Comparison of ENCODE assay signal across 1 cellular context in the genomic region with DNA sequence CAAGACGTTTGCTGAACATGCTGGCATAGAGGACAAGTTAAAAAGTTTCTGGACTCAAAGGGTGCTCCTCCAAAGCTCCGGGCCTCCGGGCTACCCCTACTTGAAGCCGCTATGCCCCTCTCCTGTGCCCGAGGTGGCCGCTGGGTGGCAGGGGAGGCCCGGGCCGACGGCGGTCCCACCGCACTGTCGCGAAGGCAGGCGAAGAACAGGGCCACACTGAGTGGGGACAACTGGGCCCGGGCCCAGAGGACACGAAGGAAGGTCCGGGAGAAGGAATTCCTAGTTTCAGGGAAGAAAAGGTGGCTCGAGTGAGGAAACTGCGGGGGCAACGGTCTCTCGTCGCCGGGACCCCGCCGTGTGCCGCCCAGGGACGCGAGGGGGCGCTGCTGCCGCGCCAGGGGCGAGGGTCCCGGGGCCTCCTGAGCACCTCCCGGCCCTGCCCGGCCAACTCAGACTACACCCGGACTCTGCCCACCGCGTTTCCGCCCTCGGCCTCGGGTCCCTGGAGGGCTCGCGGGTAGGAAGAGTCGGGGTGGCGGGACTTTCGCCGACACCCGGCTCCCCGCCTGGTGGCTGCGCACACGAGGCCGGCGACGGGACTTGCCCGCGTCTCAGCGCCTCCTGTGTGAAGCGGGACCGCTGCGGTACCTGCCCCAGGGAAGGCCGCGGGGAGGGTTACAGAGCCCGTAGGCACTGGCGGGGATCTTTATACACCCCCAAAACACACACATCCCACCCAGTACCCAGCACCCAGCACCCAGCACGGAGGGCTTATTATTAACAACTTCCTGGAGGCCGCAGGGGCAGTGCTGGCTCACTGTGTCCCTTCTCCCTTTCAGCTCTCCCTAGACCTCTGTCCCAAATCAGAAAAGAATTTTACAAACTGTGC.
TF ChIP-seq lines count a peak whose summit lies in the region.

No MANE protein-coding gene starts in this region.

TF ChIP-seq in HepG2, 621 proteins besides CTCF, POLR2A, EP300 and RAD21 (continued from another document and continues in another):
- TF ChIP-seq, protein P1, sequence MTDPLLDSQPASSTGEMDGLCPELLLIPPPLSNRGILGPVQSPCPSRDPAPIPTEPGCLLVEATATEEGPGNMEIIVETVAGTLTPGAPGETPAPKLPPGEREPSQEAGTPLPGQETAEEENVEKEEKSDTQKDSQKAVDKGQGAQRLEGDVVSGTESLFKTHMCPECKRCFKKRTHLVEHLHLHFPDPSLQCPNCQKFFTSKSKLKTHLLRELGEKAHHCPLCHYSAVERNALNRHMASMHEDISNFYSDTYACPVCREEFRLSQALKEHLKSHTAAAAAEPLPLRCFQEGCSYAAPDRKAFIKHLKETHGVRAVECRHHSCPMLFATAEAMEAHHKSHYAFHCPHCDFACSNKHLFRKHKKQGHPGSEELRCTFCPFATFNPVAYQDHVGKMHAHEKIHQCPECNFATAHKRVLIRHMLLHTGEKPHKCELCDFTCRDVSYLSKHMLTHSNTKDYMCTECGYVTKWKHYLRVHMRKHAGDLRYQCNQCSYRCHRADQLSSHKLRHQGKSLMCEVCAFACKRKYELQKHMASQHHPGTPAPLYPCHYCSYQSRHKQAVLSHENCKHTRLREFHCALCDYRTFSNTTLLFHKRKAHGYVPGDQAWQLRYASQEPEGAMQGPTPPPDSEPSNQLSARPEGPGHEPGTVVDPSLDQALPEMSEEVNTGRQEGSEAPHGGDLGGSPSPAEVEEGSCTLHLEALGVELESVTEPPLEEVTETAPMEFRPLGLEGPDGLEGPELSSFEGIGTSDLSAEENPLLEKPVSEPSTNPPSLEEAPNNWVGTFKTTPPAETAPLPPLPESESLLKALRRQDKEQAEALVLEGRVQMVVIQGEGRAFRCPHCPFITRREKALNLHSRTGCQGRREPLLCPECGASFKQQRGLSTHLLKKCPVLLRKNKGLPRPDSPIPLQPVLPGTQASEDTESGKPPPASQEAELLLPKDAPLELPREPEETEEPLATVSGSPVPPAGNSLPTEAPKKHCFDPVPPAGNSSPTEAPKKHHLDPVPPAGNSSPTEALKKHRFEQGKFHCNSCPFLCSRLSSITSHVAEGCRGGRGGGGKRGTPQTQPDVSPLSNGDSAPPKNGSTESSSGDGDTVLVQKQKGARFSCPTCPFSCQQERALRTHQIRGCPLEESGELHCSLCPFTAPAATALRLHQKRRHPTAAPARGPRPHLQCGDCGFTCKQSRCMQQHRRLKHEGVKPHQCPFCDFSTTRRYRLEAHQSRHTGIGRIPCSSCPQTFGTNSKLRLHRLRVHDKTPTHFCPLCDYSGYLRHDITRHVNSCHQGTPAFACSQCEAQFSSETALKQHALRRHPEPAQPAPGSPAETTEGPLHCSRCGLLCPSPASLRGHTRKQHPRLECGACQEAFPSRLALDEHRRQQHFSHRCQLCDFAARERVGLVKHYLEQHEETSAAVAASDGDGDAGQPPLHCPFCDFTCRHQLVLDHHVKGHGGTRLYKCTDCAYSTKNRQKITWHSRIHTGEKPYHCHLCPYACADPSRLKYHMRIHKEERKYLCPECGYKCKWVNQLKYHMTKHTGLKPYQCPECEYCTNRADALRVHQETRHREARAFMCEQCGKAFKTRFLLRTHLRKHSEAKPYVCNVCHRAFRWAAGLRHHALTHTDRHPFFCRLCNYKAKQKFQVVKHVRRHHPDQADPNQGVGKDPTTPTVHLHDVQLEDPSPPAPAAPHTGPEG (CRISPR knock-in tag; IDR thresholded peaks at IDR 0.05), result no peak
- TF ChIP-seq, protein P2, sequence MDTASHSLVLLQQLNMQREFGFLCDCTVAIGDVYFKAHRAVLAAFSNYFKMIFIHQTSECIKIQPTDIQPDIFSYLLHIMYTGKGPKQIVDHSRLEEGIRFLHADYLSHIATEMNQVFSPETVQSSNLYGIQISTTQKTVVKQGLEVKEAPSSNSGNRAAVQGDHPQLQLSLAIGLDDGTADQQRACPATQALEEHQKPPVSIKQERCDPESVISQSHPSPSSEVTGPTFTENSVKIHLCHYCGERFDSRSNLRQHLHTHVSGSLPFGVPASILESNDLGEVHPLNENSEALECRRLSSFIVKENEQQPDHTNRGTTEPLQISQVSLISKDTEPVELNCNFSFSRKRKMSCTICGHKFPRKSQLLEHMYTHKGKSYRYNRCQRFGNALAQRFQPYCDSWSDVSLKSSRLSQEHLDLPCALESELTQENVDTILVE (CRISPR knock-in tag; IDR thresholded peaks at IDR 0.05), result no peak
- TF ChIP-seq, protein P3, sequence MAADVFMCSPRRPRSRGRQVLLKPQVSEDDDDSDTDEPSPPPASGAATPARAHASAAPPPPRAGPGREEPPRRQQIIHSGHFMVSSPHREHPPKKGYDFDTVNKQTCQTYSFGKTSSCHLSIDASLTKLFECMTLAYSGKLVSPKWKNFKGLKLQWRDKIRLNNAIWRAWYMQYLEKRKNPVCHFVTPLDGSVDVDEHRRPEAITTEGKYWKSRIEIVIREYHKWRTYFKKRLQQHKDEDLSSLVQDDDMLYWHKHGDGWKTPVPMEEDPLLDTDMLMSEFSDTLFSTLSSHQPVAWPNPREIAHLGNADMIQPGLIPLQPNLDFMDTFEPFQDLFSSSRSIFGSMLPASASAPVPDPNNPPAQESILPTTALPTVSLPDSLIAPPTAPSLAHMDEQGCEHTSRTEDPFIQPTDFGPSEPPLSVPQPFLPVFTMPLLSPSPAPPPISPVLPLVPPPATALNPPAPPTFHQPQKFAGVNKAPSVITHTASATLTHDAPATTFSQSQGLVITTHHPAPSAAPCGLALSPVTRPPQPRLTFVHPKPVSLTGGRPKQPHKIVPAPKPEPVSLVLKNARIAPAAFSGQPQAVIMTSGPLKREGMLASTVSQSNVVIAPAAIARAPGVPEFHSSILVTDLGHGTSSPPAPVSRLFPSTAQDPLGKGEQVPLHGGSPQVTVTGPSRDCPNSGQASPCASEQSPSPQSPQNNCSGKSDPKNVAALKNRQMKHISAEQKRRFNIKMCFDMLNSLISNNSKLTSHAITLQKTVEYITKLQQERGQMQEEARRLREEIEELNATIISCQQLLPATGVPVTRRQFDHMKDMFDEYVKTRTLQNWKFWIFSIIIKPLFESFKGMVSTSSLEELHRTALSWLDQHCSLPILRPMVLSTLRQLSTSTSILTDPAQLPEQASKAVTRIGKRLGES (CRISPR knock-in tag; IDR thresholded peaks at IDR 0.05; ENCODE audit: borderline replicate concordance), result no peak
- TF ChIP-seq PAF1 (CRISPR knock-in tag; IDR thresholded peaks at IDR 0.05) (no peak), ZNF510 (CRISPR knock-in tag; IDR thresholded peaks at IDR 0.05; ENCODE audit: low read depth) (0 out of 2 replicates have a peak, but pooled peaks have one; percentile 52), ZNF460 (CRISPR knock-in tag; IDR thresholded peaks at IDR 0.05; ENCODE audit: borderline replicate concordance) (no peak), SMYD3 (CRISPR knock-in tag; IDR thresholded peaks at IDR 0.05) (no peak), GFI1 (CRISPR knock-in tag; IDR thresholded peaks at IDR 0.05; ENCODE audit: borderline replicate concordance) (no peak), RFXANK (CRISPR knock-in tag; IDR thresholded peaks at IDR 0.05) (no peak), JUN (CRISPR knock-in tag; IDR thresholded peaks at IDR 0.05) (no peak), CCDC6 (CRISPR knock-in tag; IDR thresholded peaks at IDR 0.05) (peak; percentile 15; the same call in 1 of the 2 replicates), HNRNPL (IDR thresholded peaks at IDR 0.05; ENCODE audit: low read depth, low read length) (peak; percentile 84), MAFG (CRISPR knock-in tag; IDR thresholded peaks at IDR 0.05) (no peak), YEATS2 (CRISPR knock-in tag; IDR thresholded peaks at IDR 0.05; ENCODE audit: borderline replicate concordance) (0 out of 2 replicates have a peak, but pooled peaks have one; percentile 27), BRD4 (CRISPR knock-in tag; IDR thresholded peaks at IDR 0.05) (no peak), FOXA3 (CRISPR knock-in tag; IDR thresholded peaks at IDR 0.05) (no peak), HDAC6 (IDR thresholded peaks at IDR 0.05; ENCODE audit: low read depth, low read length) (no peak), SYNCRIP (IDR thresholded peaks at IDR 0.05; ENCODE audit: insufficient read depth, low read depth, low read length) (no peak), CBFB (CRISPR knock-in tag; IDR thresholded peaks at IDR 0.05) (0 out of 2 replicates have a peak, but pooled peaks have one; percentile 18), ZNF724P (CRISPR knock-in tag; IDR thresholded peaks at IDR 0.05; ENCODE audit: borderline replicate concordance) (no peak), KLF15 (CRISPR knock-in tag; IDR thresholded peaks at IDR 0.05; ENCODE audit: borderline replicate concordance) (no peak), ZNF484 (CRISPR knock-in tag; IDR thresholded peaks at IDR 0.05; ENCODE audit: borderline replicate concordance, low read depth) (0 out of 2 replicates have a peak, but pooled peaks have one; percentile 34), ZNF598 (CRISPR knock-in tag; IDR thresholded peaks at IDR 0.05; ENCODE audit: borderline replicate concordance) (no peak; the same call in 1 of the 2 replicates), NKX3-1 (CRISPR knock-in tag; IDR thresholded peaks at IDR 0.05) (no peak), HNF4G (IDR thresholded peaks at IDR 0.05; ENCODE audit: borderline replicate concordance, low read depth, low read length) (no peak), HNF4G (CRISPR knock-in tag; IDR thresholded peaks at IDR 0.05; ENCODE audit: borderline replicate concordance, low read depth) (no peak)
- TF ChIP-seq, protein P4, sequence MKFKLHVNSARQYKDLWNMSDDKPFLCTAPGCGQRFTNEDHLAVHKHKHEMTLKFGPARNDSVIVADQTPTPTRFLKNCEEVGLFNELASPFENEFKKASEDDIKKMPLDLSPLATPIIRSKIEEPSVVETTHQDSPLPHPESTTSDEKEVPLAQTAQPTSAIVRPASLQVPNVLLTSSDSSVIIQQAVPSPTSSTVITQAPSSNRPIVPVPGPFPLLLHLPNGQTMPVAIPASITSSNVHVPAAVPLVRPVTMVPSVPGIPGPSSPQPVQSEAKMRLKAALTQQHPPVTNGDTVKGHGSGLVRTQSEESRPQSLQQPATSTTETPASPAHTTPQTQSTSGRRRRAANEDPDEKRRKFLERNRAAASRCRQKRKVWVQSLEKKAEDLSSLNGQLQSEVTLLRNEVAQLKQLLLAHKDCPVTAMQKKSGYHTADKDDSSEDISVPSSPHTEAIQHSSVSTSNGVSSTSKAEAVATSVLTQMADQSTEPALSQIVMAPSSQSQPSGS (CRISPR knock-in tag; IDR thresholded peaks at IDR 0.05), result no peak
- TF ChIP-seq, protein P5, sequence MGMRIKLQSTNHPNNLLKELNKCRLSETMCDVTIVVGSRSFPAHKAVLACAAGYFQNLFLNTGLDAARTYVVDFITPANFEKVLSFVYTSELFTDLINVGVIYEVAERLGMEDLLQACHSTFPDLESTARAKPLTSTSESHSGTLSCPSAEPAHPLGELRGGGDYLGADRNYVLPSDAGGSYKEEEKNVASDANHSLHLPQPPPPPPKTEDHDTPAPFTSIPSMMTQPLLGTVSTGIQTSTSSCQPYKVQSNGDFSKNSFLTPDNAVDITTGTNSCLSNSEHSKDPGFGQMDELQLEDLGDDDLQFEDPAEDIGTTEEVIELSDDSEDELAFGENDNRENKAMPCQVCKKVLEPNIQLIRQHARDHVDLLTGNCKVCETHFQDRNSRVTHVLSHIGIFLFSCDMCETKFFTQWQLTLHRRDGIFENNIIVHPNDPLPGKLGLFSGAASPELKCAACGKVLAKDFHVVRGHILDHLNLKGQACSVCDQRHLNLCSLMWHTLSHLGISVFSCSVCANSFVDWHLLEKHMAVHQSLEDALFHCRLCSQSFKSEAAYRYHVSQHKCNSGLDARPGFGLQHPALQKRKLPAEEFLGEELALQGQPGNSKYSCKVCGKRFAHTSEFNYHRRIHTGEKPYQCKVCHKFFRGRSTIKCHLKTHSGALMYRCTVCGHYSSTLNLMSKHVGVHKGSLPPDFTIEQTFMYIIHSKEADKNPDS (CRISPR knock-in tag; IDR thresholded peaks at IDR 0.05), result no peak
- TF ChIP-seq, protein P6, sequence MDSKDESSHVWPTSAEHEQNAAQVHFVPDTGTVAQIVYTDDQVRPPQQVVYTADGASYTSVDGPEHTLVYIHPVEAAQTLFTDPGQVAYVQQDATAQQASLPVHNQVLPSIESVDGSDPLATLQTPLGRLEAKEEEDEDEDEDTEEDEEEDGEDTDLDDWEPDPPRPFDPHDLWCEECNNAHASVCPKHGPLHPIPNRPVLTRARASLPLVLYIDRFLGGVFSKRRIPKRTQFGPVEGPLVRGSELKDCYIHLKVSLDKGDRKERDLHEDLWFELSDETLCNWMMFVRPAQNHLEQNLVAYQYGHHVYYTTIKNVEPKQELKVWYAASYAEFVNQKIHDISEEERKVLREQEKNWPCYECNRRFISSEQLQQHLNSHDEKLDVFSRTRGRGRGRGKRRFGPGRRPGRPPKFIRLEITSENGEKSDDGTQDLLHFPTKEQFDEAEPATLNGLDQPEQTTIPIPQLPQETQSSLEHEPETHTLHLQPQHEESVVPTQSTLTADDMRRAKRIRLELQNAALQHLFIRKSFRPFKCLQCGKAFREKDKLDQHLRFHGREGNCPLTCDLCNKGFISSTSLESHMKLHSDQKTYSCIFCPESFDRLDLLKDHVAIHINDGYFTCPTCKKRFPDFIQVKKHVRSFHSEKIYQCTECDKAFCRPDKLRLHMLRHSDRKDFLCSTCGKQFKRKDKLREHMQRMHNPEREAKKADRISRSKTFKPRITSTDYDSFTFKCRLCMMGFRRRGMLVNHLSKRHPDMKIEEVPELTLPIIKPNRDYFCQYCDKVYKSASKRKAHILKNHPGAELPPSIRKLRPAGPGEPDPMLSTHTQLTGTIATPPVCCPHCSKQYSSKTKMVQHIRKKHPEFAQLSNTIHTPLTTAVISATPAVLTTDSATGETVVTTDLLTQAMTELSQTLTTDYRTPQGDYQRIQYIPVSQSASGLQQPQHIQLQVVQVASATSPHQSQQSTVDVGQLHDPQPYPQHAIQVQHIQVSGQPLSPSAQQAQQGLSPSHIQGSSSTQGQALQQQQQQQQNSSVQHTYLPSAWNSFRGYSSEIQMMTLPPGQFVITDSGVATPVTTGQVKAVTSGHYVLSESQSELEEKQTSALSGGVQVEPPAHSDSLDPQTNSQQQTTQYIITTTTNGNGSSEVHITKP (CRISPR knock-in tag; IDR thresholded peaks at IDR 0.05; ENCODE audit: low read depth), result no peak
- TF ChIP-seq, protein P7, sequence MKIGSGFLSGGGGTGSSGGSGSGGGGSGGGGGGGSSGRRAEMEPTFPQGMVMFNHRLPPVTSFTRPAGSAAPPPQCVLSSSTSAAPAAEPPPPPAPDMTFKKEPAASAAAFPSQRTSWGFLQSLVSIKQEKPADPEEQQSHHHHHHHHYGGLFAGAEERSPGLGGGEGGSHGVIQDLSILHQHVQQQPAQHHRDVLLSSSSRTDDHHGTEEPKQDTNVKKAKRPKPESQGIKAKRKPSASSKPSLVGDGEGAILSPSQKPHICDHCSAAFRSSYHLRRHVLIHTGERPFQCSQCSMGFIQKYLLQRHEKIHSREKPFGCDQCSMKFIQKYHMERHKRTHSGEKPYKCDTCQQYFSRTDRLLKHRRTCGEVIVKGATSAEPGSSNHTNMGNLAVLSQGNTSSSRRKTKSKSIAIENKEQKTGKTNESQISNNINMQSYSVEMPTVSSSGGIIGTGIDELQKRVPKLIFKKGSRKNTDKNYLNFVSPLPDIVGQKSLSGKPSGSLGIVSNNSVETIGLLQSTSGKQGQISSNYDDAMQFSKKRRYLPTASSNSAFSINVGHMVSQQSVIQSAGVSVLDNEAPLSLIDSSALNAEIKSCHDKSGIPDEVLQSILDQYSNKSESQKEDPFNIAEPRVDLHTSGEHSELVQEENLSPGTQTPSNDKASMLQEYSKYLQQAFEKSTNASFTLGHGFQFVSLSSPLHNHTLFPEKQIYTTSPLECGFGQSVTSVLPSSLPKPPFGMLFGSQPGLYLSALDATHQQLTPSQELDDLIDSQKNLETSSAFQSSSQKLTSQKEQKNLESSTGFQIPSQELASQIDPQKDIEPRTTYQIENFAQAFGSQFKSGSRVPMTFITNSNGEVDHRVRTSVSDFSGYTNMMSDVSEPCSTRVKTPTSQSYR (CRISPR knock-in tag; IDR thresholded peaks at IDR 0.05; ENCODE audit: borderline replicate concordance), result no peak
